Comparison of ENCODE assay signal across 7 cellular contexts in the genomic region with DNA sequence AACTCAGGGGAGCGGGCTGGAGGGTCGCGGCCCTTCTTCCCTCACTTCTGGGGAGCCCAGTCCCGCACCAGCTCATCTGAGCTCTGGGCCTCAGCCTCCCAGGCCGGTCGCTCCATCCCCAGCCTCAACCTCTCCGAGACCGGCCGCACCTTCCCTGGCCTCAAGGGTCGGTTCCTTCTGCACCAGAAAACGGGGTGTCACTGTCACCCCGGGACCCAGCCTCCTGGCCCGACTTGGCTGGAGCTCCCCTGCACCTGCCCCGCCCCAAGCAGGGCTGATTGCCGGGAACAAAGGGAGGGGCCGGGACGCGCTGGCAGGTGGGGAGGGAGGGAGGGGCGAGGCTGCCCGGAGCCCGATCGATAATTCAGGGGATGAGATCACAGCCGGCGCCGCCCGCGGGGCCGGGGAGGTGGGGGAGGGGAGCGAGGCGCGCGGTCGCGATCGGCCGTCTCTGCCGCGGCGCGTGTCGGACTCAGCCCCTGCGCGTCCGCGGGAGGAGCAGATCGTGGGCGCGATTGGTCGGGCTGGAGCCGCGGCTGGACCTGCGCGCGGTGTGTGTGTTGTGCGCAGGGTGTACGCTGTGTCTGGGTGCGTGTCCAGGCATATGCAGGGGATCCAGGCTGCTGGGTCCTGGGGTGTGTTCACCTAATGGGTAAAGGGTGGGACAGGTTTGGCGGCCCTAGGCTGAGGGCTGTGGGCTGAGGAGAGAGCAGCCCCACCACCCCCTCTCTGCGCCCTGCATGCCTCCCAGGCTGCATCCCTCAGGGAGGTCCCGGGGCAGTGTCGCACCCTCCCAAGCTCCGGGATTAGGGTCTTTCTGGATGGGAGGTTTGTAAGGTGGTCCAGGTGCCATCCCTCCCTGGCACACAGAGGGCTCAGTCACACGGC. TPM values are rescaled to one million over a fixed set of nuclear protein-coding genes. Genes with fewer than 3 reads are reported as not detected.
A peak's percentile ranks its signal among the peaks of the same experiment; 100 is the strongest.
DNase-seq lines count a peak whose midpoint lies in the region; ATAC-seq and TF ChIP-seq lines count a peak whose summit lies in the region.
"Had no signal": no experiment of that assay in that cellular context is flagged by ENCODE, and none has a peak within 500 bp of the region (broad histone marks: within the 10 kb centered on the region; RNA-seq: fewer than 3 reads in every experiment).

No MANE protein-coding gene starts in this region.

- H3K4me3 ChIP-seq in ovary = peak overlapping the region; percentile 67

- H3K4me1 ChIP-seq in ovary (ENCODE audit: insufficient read depth) = no peaks in the 10 kb centered on the region

- TF ChIP-seq CTCF in ovary (IDR thresholded peaks at IDR 0.05) = no peak

- no peaks in the 10 kb centered on the region for H3K9me3 ChIP-seq in ovary

- intact Hi-C loops in ovary (cut with DNase I) = no loop called here

- ATAC-seq in HG03342 (IDR thresholded peaks at IDR 0.05; ENCODE audit: unreplicated experiment) = no peak
- no peak for ATAC-seq in HG03432 (IDR thresholded peaks at IDR 0.05; ENCODE audit: unreplicated experiment)

- TF ChIP-seq EP300 in ovary (IDR thresholded peaks at IDR 0.05) = no peak

- no peaks in the 10 kb centered on the region for H3K36me3 ChIP-seq in ovary

- H3K27me3 ChIP-seq in ovary = no peaks in the 10 kb centered on the region

- 2 to 7% (median 4%) methylated on average over 57 to 63 of the region's 63 CpGs for WGBS in ovary, 3 donors

- peak overlapping the region; percentile 47 for H3K27ac ChIP-seq in cingulate gyrus (ENCODE audit: low read depth, low read length)
- no peak overlapping the region for H3K27ac ChIP-seq in ovary

- DNase-seq in NCI-H2196 (lab: John Stamatoyannopoulos, UW; ENCODE audit: unreplicated experiment) (peak; percentile 80), ovary (peak in 3 of 5 donors; percentile 41 to 60 (median 55)), NCI-H1694 (lab: John Stamatoyannopoulos, UW) (no peak)

- no peak for TF ChIP-seq POLR2A in ovary (IDR thresholded peaks at IDR 0.05)

RNA-seq across cellular contexts. Expression of a gene that starts 1.1 kb away (rescaled TPM):
- 10 to 100 TPM in 6 of 7 donors, 1 to 10 TPM in 1; 3.6 to 40.7 (median 23.0) TPM for total RNA-seq in ovary
- polyA plus RNA-seq in ovary = 10 to 100 TPM in 1 of 2 donors, under 1 TPM in 1; 0.62 to 15.4 TPM
- total RNA-seq: RPMI7951 had no signal

RNA-seq across cellular contexts. Expression of a gene that starts 34.4 kb away (rescaled TPM):
- total RNA-seq in ovary = under 1 TPM in 6 of 7 donors, not detected in 1; 0.11 to 0.90 (median 0.41) TPM
- polyA plus RNA-seq in ovary = under 1 TPM in 1 of 2 donors, not detected in 1; 0.42 TPM

RNA-seq across cellular contexts. Expression of a gene that starts 45.4 kb away (rescaled TPM):
- 10 to 100 TPM; 18.6 to 93.3 (median 27.4) TPM for total RNA-seq in ovary
- polyA plus RNA-seq in ovary = 10 to 100 TPM in 1 of 2 donors, under 1 TPM in 1; 0.12 to 24.7 TPM

RNA-seq across cellular contexts. Expression of a gene that starts 53.0 kb away (rescaled TPM):
- total RNA-seq in ovary = 1 to 10 TPM in 2 of 7 donors, under 1 TPM in 3, not detected in 2; 0.24 to 2.3 (median 0.55) TPM
- polyA plus RNA-seq in ovary = under 1 TPM in 1 of 2 donors, not detected in 1; 0.12 TPM
- total RNA-seq: RPMI7951 had no signal
